ENCODE assay signal across 23 cellular contexts in the genomic region with DNA sequence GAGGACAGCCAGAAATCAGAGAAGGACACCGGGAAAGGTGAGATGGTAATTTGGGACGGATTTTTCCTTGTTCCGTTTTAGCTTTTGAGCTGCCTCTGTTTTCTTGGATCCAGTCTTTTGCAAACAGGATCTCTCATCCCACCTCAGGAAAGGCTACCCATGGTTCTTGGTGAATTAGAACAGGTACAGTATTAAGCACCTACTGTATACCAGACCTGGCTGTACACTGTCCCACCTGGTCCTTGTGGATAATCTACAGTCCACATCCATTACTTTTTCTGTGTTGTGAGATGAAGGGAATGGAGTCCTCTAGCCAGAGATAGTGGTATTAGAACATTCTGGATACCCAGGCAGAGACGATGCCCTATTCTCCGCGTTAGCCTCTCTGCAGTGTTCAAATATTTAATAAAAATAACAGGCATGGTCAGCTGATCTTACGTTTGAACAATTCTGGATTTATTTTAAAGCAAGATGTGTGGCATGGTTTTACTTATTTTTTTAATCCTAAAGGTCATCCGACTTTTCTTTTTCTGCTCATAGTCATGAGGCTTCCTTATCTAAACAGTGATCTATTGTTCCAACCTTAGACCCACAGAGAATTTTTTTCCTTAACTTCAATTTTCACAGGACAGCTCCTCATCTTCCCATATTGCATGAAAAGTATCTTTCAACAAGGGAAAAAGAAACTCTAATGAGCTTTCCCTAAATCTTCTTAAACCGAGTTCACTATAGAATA.
"Had no signal": no experiment of that assay in that cellular context is flagged by ENCODE, and none has a peak within 500 bp of the region (broad histone marks: within the 10 kb centered on the region; RNA-seq: fewer than 3 reads in every experiment).

No MANE protein-coding gene starts in this region.

- H3K4me2 ChIP-seq: KMS-11, SK-N-SH had no signal

- H3K4me1 ChIP-seq: SJSA1 had no signal

- H3K36me3 ChIP-seq: SJSA1 had no signal

- H3K9me3 ChIP-seq: SJSA1, SK-N-SH had no signal

- DNase-seq: IMR-90, Kasumi-1, MM.1S, NCI-H1092 treated with DMSO at 0.1 percent for 48 hours, NCI-H1436, NCI-H187, NCI-H2029, NCI-H2081 treated with DMSO at 0.1 percent for 48 hours, NCI-H2171, NCI-H226, NCI-H446, NCI-H510A, NCI-H524 treated with DMSO at 0.1 percent for 48 hours, NCI-H69, NCI-H774, Right ventricle myocardium superior, RPMI8226, SIG-M5, SK-N-SH, SW 1271 had no signal

- H3K27ac ChIP-seq: KMS-11, SJSA1 had no signal

- FAIRE-seq: RCC 7860 had no signal

- H3K4me3 ChIP-seq: SJSA1 had no signal

- H3K9ac ChIP-seq: KMS-11, SK-N-SH had no signal
